ENCODE assay signal across 26 cellular contexts in the genomic region with DNA sequence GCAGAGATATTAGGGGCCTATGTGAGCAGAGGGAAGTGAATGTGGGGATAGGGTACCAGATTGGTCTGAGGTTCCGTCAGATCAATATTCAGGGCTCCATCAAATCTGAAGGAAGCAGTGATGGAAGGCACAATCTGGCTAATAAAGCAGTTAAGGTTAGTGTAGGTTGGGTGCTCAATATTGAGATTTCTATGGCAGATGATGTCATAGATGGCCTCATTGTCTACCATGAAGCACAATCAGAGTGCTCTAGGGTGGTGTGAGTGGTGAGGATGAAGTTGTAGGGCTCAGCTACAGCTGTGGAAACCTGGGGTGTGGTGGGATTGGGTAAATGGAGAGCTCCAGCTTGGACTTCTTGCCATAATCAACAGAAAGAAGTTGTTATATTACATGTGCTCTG.
"Had no signal": no experiment of that assay in that cellular context is flagged by ENCODE, and none has a peak within 500 bp of the region (broad histone marks: within the 10 kb centered on the region; RNA-seq: fewer than 3 reads in every experiment).

No MANE protein-coding gene starts in this region.

- FAIRE-seq: urothelium cell line had no signal

- ATAC-seq: stimulated activated effector memory CD8-positive, alpha-beta T cell treated with anti-CD3 and anti-CD28 coated beads, Interleukin-12 subunit alpha, Interleukin-12 subunit beta, amount 100 ng/mL, for 72 hours; stimulated activated memory B cell treated with anti-CD40 and anti-IgM and Interleukin-4, amounts not matched to agents 10 μg/mL and 1 μg/mL and 100 μg/mL, for 72 hours; stimulated activated naive B cell treated with anti-CD40 and anti-IgM and Interleukin-4, amounts not matched to agents 10 μg/mL and 1 μg/mL and 100 μg/mL, for 72 hours; stimulated activated naive CD8-positive, alpha-beta T cell treated with anti-CD3 and anti-CD28 coated beads, Interleukin-15, amount 100 ng/mL, for 72 hours; stimulated activated naive CD8-positive, alpha-beta T cell treated with anti-CD3 and anti-CD28 coated beads, Interleukin-15, Interleukin-2, amounts not matched to agents 100 U/mL and 50 U/mL, for 24 hours; upper lobe of right lung had no signal

- H3K27ac ChIP-seq: stomach, suprapubic skin, testis, thoracic aorta, thyroid gland, tibial artery, tibial nerve, transverse colon, upper lobe of left lung, upper lobe of right lung, uterus, vagina had no signal

- H3K27me3 ChIP-seq: stomach, suprapubic skin, testis, thyroid gland, tibial artery, tibial nerve, transverse colon, upper lobe of left lung, upper lobe of right lung, uterus, vagina had no signal

- DNase-seq: stimulated activated CD4-positive, alpha-beta T cell treated with anti-CD3 and anti-CD28 coated beads, Interleukin-2, amount 100 ng/mL, for 48 hours; stimulated activated CD4-positive, alpha-beta T cell treated with anti-CD3 and anti-CD28 coated beads, Interleukin-4, amount 100 ng/mL, for 1 hour; stimulated activated CD4-positive, alpha-beta T cell treated with anti-CD3 and anti-CD28 coated beads, Interleukin-4, amount 100 ng/mL, for 24 hours; stimulated activated CD4-positive, alpha-beta T cell treated with anti-CD3 and anti-CD28 coated beads, Interleukin-4, amount 100 ng/mL, for 4 hours; stimulated activated CD8-positive, alpha-beta memory T cell treated with anti-CD3 and anti-CD28 coated beads, Interleukin-4, amount 100 ng/mL, for 48 hours; stimulated activated naive B cell treated with anti-CD40 and anti-IgM and Interleukin-4, amounts not matched to agents 10 μg/mL and 1 μg/mL and 100 μg/mL, for 72 hours; stimulated activated naive CD4-positive, alpha-beta T cell treated with Interleukin-2 at 50 U/mL for 16 hours; stimulated activated naive CD8-positive, alpha-beta T cell treated with anti-CD3 and anti-CD28 coated beads, Interleukin-15, amount 100 ng/mL, for 72 hours; stimulated activated naive CD8-positive, alpha-beta T cell treated with anti-CD3 and anti-CD28 coated beads, Interleukin-15, Interleukin-2, amounts not matched to agents 100 U/mL and 50 U/mL, for 24 hours; stomach; substantia nigra; testis; thyroid gland; tibial artery; transverse colon; trophoblast cell; upper lobe of left lung; upper lobe of right lung; uterus had no signal

- H3K9me3 ChIP-seq: suprapubic skin, testis, thoracic aorta, thyroid gland, transverse colon, upper lobe of left lung, upper lobe of right lung, vagina had no signal

- H3K4me1 ChIP-seq: suprapubic skin, testis, thyroid gland, transverse colon, upper lobe of left lung, upper lobe of right lung, uterus, vagina had no signal

- H3K36me3 ChIP-seq: stomach, suprapubic skin, thoracic aorta, thyroid gland, transverse colon, upper lobe of left lung, upper lobe of right lung, uterus, vagina had no signal

- H3K4me3 ChIP-seq: stomach, suprapubic skin, testis, thoracic aorta, thyroid gland, tibial artery, tibial nerve, transverse colon, upper lobe of left lung, upper lobe of right lung, uterus, vagina had no signal
